9 cellular contexts compared by ENCODE assay signal in the genomic region with DNA sequence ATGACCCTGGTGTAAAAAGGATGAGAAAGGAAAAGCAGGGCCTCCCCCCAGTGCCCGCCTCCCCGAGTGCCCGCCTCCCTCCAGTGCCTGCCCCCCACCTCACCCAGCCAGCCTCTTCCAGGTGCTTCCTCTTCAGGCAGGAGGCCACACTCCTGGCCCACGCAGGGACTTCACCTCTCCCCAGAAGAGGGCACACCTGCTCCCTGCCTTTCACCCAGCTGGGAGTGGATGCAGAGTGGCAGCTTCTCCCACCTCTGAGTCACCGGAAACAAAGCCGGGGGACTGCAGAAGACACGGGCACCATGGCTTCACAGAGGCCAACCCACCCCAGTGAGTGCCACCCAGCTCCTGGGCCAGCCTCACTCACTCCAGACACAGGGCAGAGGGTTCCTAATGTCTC. TPM values are rescaled to one million over a fixed set of nuclear protein-coding genes. Genes with fewer than 3 reads are reported as not detected.
A peak's percentile ranks its signal among the peaks of the same experiment; 100 is the strongest.
DNase-seq lines count a peak whose midpoint lies in the region; ATAC-seq, FAIRE-seq and TF ChIP-seq lines count a peak whose summit lies in the region.
"Had no signal": no experiment of that assay in that cellular context is flagged by ENCODE, and none has a peak within 500 bp of the region (broad histone marks: within the 10 kb centered on the region; RNA-seq: fewer than 3 reads in every experiment).

No MANE protein-coding gene starts in this region.

- no peak overlapping the region for H3K9ac ChIP-seq in HepG2 (ENCODE audit: insufficient read depth, low read depth, low read length)

- H3K27me3 Mint-ChIP-seq in CD8-positive, alpha-beta memory T cell: no peaks in the 10 kb centered on the region
- H3K27me3 Mint-ChIP-seq in mesothelial cell of epicardium (ENCODE audit: low read depth): no peaks in the 10 kb centered on the region

- in situ Hi-C loops in HepG2 (cut with HindIII; ENCODE audit: extremely low pct_ligation_motif_present, low pct_unique_long_range_greater_than_20kb): no loop called here

- H3K9me3 ChIP-seq in CD8-positive, alpha-beta memory T cell (ENCODE audit: low read length): no peaks in the 10 kb centered on the region
- H3K9me3 ChIP-seq in HepG2 (ENCODE audit: low read length): no peaks in the 10 kb centered on the region

- peaks cover 6% of the 10 kb centered on the region; the same call in 1 of the 2 replicates for H4K20me1 ChIP-seq in HepG2 (ENCODE audit: insufficient read depth, low read length)

- TF ChIP-seq CTCF in HepG2 (CRISPR knock-in tag; IDR thresholded peaks at IDR 0.05): peak; percentile 81
- TF ChIP-seq CTCF in mesothelial cell of epicardium (IDR thresholded peaks at IDR 0.05; ENCODE audit: unreplicated experiment): no peak

- no peaks in the 10 kb centered on the region for H3K9me3 Mint-ChIP-seq in CD8-positive, alpha-beta memory T cell
- no peaks in the 10 kb centered on the region for H3K9me3 Mint-ChIP-seq in mesothelial cell of epicardium

- peak; percentile 23 to 74 (median 39) for DNase-seq in CD8-positive, alpha-beta memory T cell
- DNase-seq in Kasumi-1 (lab: John Stamatoyannopoulos, UW) (peak; percentile 59 to 68), activated T-cell treated with anti-CD3 and anti-CD28 coated beads for 1 hour (ENCODE audit: low read depth) (peak; percentile 51), HepG2 (ENCODE audit: low spot score) (peak; percentile 58), NCI-H2171 treated with DMSO at 0.1 percent for 48 hours (lab: John Stamatoyannopoulos, UW) (no peak), superior temporal gyrus (ENCODE audit: extremely low spot score) (no peak), cardiac septum (ENCODE audit: low spot score) (no peak), mesothelial cell of epicardium (ENCODE audit: low spot score in 2 of 2, unreplicated experiment in 2 of 2) (no peak)
- DNase-seq: GOT3 had no signal

- no peak overlapping the region for H3K4me3 Mint-ChIP-seq in CD8-positive, alpha-beta memory T cell
- no peak overlapping the region for H3K4me3 Mint-ChIP-seq in mesothelial cell of epicardium

- TF ChIP-seq EP300 in HepG2 (IDR thresholded peaks at IDR 0.05; ENCODE audit: low read depth in 2 of 2, low read length in 2 of 2) (no peak), HepG2 (CRISPR knock-in tag; IDR thresholded peaks at IDR 0.05; ENCODE audit: borderline replicate concordance) (no peak)

- TF ChIP-seq POLR2A in HepG2 (IDR thresholded peaks at IDR 0.05; ENCODE audit: insufficient read depth in 1 of 2, low read depth in 2 of 2, low read length in 2 of 2): no peak

- peaks cover 12% of the 10 kb centered on the region for H3K4me1 ChIP-seq in CD8-positive, alpha-beta memory T cell (ENCODE audit: insufficient read depth, low read length)
- no peaks in the 10 kb centered on the region for H3K4me1 ChIP-seq in HepG2 (ENCODE audit: insufficient read depth, low read length)

- H3K27ac Mint-ChIP-seq in CD8-positive, alpha-beta memory T cell: peak overlapping the region in 4 of 8 donors; percentile 36 to 61 (median 46)
- H3K27ac Mint-ChIP-seq in mesothelial cell of epicardium: no peak overlapping the region

- H3K27ac ChIP-seq in CD8-positive, alpha-beta memory T cell (ENCODE audit: low read depth, low read length): no peak overlapping the region
- H3K27ac ChIP-seq in HepG2 (ENCODE audit: extremely low read length, insufficient read depth, low read length): no peak overlapping the region

- H3K27me3 ChIP-seq in CD8-positive, alpha-beta memory T cell (ENCODE audit: insufficient read depth, low read length, poor library complexity, severe bottlenecking): no peaks in the 10 kb centered on the region
- no peaks in the 10 kb centered on the region; a peak in 1 of 5 replicates for H3K27me3 ChIP-seq in HepG2 (ENCODE audit: control insufficient read depth in 1 of 2, insufficient read depth in 2 of 2, low read length in 2 of 2)

- BruUV-seq in HepG2 (replicated peaks; lab: Mats Ljungman, UMichigan): no TSS peak

- peaks cover 3% of the 10 kb centered on the region for H3K36me3 ChIP-seq in CD8-positive, alpha-beta memory T cell (ENCODE audit: insufficient read depth, low read length)
- H3K36me3 ChIP-seq in HepG2 (replicated peaks in 1 of 2; ENCODE audit: control insufficient read depth in 1 of 2, insufficient read depth in 2 of 2, low read length in 2 of 2): peaks cover 0 to under 1% of the 10 kb centered on the region in 2 experiments; a peak in 1 of 5 replicates

- POLR2A ChIA-PET in CD8-positive, alpha-beta memory T cell (lab: Charles Lee): interaction anchor here (2.0 kb wide), 1 partner anchor 17 kb away, joined by 8 read pairs; the partner anchor contains the start of gene CPT1A
- POLR2A ChIA-PET in HepG2 (lab: Yijun Ruan, JAX): no interaction called here

- peak; percentile 65 for TF ChIP-seq RAD21 in HepG2 (CRISPR knock-in tag; IDR thresholded peaks at IDR 0.05)

- no peak overlapping the region for H3K4me2 ChIP-seq in HepG2 (ENCODE audit: low read depth, low read length)

- peak; percentile 90 for ATAC-seq in HepG2

- no peak overlapping the region for H2AFZ ChIP-seq in HepG2 (ENCODE audit: low read length)

- peaks cover 33 to 62% (median 39%) of the 10 kb centered on the region in 3 donors for H3K4me1 Mint-ChIP-seq in CD8-positive, alpha-beta memory T cell
- H3K4me1 Mint-ChIP-seq in mesothelial cell of epicardium: no peaks in the 10 kb centered on the region

- WGBS in HepG2 (ENCODE audit: low lambda C conversion rate): 41% methylated on average over 5 of the region's 7 CpGs

- CTCF ChIA-PET in CD8-positive, alpha-beta memory T cell (lab: Charles Lee): interaction anchor here (1.2 to 5.6 kb wide), 3 partner anchors 10 to 17 kb away, joined by 3 to 37 read pairs (median 4); partner anchors contain the start of gene CPT1A
- CTCF ChIA-PET in HepG2 (lab: Yijun Ruan, JAX; ENCODE audit: low intra/inter-chr PET ratio, low total read pairs): interaction anchor here (1.1 to 1.7 kb wide), 4 partner anchors 18 to 65 kb away, joined by 3 to 10 read pairs (median 4); no protein-coding TSS in a partner anchor

- no peak for FAIRE-seq in HepG2 (lab: Jason Lieb, UNC)

- no peaks in the 10 kb centered on the region for H3K79me2 ChIP-seq in HepG2 (ENCODE audit: insufficient read depth, low read length)

- intact Hi-C loops in HepG2 (cut with micrococcal nuclease; ENCODE audit: unreplicated experiment) (no loop called here), cardiac septum (cut with DNase I) (no loop called here)

- H3K4me3 ChIP-seq in CD8-positive, alpha-beta memory T cell (ENCODE audit: low read length): no peak overlapping the region
- H3K4me3 ChIP-seq in HepG2 (replicated peaks in 1 of 3; ENCODE audit: insufficient read depth in 1 of 3, low read depth in 2 of 3, low read length in 3 of 3): no peak overlapping the region

- H3K36me3 Mint-ChIP-seq in CD8-positive, alpha-beta memory T cell: peaks cover 0 to 21% (median 8%) of the 10 kb centered on the region in 3 donors
- no peaks in the 10 kb centered on the region for H3K36me3 Mint-ChIP-seq in mesothelial cell of epicardium

TF ChIP-seq in HepG2, 621 proteins besides CTCF, POLR2A, EP300 and RAD21 (continues in another document):
- TF ChIP-seq ZFP82 (CRISPR knock-in tag; IDR thresholded peaks at IDR 0.05; ENCODE audit: borderline replicate concordance) (no peak), PCBP2 (optimal IDR thresholded peaks at IDR 0.05; ENCODE audit: low read depth, low read length, poor library complexity, severe bottlenecking) (no peak), SNAPC2 (CRISPR knock-in tag; IDR thresholded peaks at IDR 0.05) (no peak)
- TF ChIP-seq, protein P1, sequence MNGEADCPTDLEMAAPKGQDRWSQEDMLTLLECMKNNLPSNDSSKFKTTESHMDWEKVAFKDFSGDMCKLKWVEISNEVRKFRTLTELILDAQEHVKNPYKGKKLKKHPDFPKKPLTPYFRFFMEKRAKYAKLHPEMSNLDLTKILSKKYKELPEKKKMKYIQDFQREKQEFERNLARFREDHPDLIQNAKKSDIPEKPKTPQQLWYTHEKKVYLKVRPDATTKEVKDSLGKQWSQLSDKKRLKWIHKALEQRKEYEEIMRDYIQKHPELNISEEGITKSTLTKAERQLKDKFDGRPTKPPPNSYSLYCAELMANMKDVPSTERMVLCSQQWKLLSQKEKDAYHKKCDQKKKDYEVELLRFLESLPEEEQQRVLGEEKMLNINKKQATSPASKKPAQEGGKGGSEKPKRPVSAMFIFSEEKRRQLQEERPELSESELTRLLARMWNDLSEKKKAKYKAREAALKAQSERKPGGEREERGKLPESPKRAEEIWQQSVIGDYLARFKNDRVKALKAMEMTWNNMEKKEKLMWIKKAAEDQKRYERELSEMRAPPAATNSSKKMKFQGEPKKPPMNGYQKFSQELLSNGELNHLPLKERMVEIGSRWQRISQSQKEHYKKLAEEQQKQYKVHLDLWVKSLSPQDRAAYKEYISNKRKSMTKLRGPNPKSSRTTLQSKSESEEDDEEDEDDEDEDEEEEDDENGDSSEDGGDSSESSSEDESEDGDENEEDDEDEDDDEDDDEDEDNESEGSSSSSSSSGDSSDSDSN (CRISPR knock-in tag; IDR thresholded peaks at IDR 0.05): peak; percentile 40; the same call in 1 of the 2 replicates

RNA-seq across cellular contexts. Expression of gene CPT1A, which starts 16.1 kb away (rescaled TPM):
- total RNA-seq in CD8-positive, alpha-beta memory T cell: 10 to 100 TPM; 25.6 to 27.4 TPM
- polyA plus RNA-seq in CD8-positive, alpha-beta memory T cell: 9.8 TPM
- total RNA-seq in HepG2 (2016; rRNA removed; fragmentation: Illumina TruSeq; extraction: Trizol) (5.9 and 7.0 TPM in 2 replicates), cardiac septum (37.6 TPM), mesothelial cell of epicardium (2.6 to 3.0 TPM (median 2.8 TPM) in 3 replicates)
- 2.1 and 2.2 TPM in 2 replicates for total RNA-seq in HepG2 (2016; cell fraction: cytosol; rRNA removed; fragmentation: Illumina TruSeq; extraction: Trizol; ENCODE audit: low read depth)
- 5.0 and 7.5 TPM in 2 replicates for total RNA-seq in HepG2 (2016; cell fraction: insoluble cytoplasmic fraction; rRNA removed; fragmentation: Illumina TruSeq; extraction: Trizol)
- 4.1 and 4.3 TPM in 2 replicates for total RNA-seq in HepG2 (2016; cell fraction: membrane; rRNA removed; fragmentation: Illumina TruSeq; extraction: Trizol)
- total RNA-seq in HepG2 (2016; cell fraction: nucleus; rRNA removed; fragmentation: Illumina TruSeq; extraction: Trizol): 9.1 and 10.4 TPM in 2 replicates
- 7.1 and 14.3 TPM in 2 replicates for polyA plus RNA-seq in HepG2 (2011; rRNA removed)
- polyA plus RNA-seq in HepG2 (2011; cell fraction: cytosol; rRNA removed): 5.2 and 8.0 TPM in 2 replicates
- polyA plus RNA-seq in HepG2 (2011; cell fraction: nucleus; rRNA removed): 21.8 and 25.1 TPM in 2 replicates
- polyA plus RNA-seq in HepG2 (2012): 29.0 and 36.7 TPM in 2 replicates
- 0.69 and 0.71 TPM in 2 replicates for polyA plus RNA-seq in HepG2 (2016; cell fraction: cytosol; fragmentation: Illumina TruSeq; extraction: Trizol; ENCODE audit: low read depth)
- 3.6 and 4.1 TPM in 2 replicates for polyA plus RNA-seq in HepG2 (2016; cell fraction: insoluble cytoplasmic fraction; fragmentation: Illumina TruSeq; extraction: Trizol; ENCODE audit: low read depth)
- 1.4 and 1.9 TPM in 2 replicates for polyA plus RNA-seq in HepG2 (2016; cell fraction: membrane; fragmentation: Illumina TruSeq; extraction: Trizol; ENCODE audit: low read depth)
- polyA plus RNA-seq in HepG2 (2016; cell fraction: nucleus; fragmentation: Illumina TruSeq; extraction: Trizol; ENCODE audit: insufficient read depth, low read depth): 11.0 and 11.5 TPM in 2 replicates
- 29.7 and 125 TPM in 2 replicates for polyA minus RNA-seq in HepG2 (2011; rRNA and poly(A)+ RNA removed; ENCODE audit: low replicate concordance)
- 18.2 and 34.1 TPM in 2 replicates for polyA minus RNA-seq in HepG2 (2011; cell fraction: cytosol; rRNA and poly(A)+ RNA removed)
- polyA minus RNA-seq in HepG2 (2011; cell fraction: nucleus; rRNA and poly(A)+ RNA removed): 14.2 and 22.8 TPM in 2 replicates

Comparison
In these comparisons a context has a peak if more than half of its experiments do, and no peak if none do; other contexts are left out.
1. DNase-seq: peak in CD8-positive, alpha-beta memory T cell (5 of 5), Kasumi-1 (2 of 2), activated T-cell treated with anti-CD3 and anti-CD28 coated beads for 1 hour (single experiment) and HepG2 (single experiment); none in NCI-H2171 treated with DMSO at 0.1 percent for 48 hours (single experiment), superior temporal gyrus (single experiment), cardiac septum (single experiment) and mesothelial cell of epicardium (0 of 2).